Comparison of ENCODE assay signal across 31 cellular contexts in the genomic region with DNA sequence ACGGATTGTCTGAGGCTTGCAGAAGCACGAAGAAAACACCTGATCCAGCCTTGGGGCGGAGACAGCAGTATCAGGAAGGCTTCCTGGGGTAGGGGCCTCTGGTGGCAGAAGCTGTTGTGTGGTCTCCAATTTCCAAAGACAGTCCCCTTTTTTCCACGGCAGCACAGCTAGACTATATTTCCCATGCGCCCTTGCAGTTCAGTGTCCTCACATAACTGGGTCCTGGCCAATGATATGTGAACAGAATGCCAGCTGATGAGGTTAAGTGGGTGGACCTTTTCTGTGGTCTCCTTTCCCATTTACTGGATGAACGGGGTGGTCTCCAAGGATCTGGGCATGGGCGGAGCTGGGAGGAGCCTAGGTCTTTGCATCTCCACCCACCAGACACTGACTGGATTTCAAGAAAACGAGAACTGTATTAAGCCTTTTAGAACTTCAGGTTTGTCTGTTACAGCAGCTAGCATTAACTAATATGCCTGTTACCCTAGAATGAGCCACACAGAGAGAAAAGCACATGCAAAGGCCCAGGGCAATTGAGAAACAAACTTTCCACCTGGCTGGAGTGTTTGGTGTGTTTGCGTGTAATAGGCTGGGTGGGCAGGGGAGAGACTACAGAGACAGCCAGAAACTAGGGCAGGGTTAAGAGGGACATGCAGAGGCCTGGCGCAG. TPM values are rescaled to one million over a fixed set of nuclear protein-coding genes. Genes with fewer than 3 reads are reported as not detected.
"Had no signal": no experiment of that assay in that cellular context is flagged by ENCODE, and none has a peak within 500 bp of the region (broad histone marks: within the 10 kb centered on the region; RNA-seq: fewer than 3 reads in every experiment).

No MANE protein-coding gene starts in this region.

- H3K4me3 Mint-ChIP-seq: activated naive CD8-positive, alpha-beta T cell treated with anti-CD3 and anti-CD28 coated beads, Interleukin-2, amount 10 ng/mL, durations not matched to agents 7 days and 5 days; activated T-cell treated with anti-CD3 and anti-CD28 coated beads, Interleukin-2, amount 50 U/mL, for 4 hours; effector memory CD8-positive, alpha-beta T cell; mesothelial cell of epicardium; naive thymus-derived CD8-positive, alpha-beta T cell; neural progenitor cell; stimulated activated naive CD8-positive, alpha-beta T cell treated with anti-CD3 and anti-CD28 coated beads, Interleukin-15, Interleukin-2, amounts not matched to agents 100 ng/mL and 50 ng/mL, for 24 hours had no signal

- H3K9ac ChIP-seq: neural progenitor cell had no signal

- H3K27me3 ChIP-seq: colonic mucosa, dorsolateral prefrontal cortex, gastrocnemius medialis, neural progenitor cell, suprapubic skin, tibial nerve had no signal

- H3K9me3 ChIP-seq: colonic mucosa, esophagus muscularis mucosa, gastrocnemius medialis, left lung, suprapubic skin, tibial nerve had no signal

- H3K27ac Mint-ChIP-seq: activated naive CD8-positive, alpha-beta T cell treated with anti-CD3 and anti-CD28 coated beads, Interleukin-2, amount 10 ng/mL, durations not matched to agents 7 days and 5 days; activated T-helper 2 cell treated with anti-CD3 and anti-CD28 coated beads, Interferon-gamma antibody, Interleukin-2, Interleukin-4, amounts not matched to agents 10 μg/mL and 5 μg/mL and 100 μg/mL, durations not matched to agents 14 hours and 24 hours and 36 hours; effector memory CD8-positive, alpha-beta T cell; mesothelial cell of epicardium; neural progenitor cell; stimulated activated naive CD8-positive, alpha-beta T cell treated with anti-CD3 and anti-CD28 coated beads, Interleukin-15, Interleukin-2, amounts not matched to agents 100 ng/mL and 50 ng/mL, for 24 hours had no signal

- DNase-seq: activated CD4-positive, alpha-beta T cell treated with anti-CD3 and anti-CD28 coated beads for 4 hours; activated CD4-positive, alpha-beta T cell treated with anti-CD3 and anti-CD28 coated beads, Interleukin-2, amount 50 U/mL, for 48 hours; activated CD4-positive, CD25-positive, alpha-beta regulatory T cell; activated CD8-positive, alpha-beta memory T cell treated with anti-CD3 and anti-CD28 coated beads, Interleukin-2, amount 50 U/mL, for 48 hours; activated naive CD4-positive, alpha-beta T cell; activated naive CD8-positive, alpha-beta T cell treated with anti-CD3 and anti-CD28 coated beads, Interleukin-2, amount 10 ng/mL, durations not matched to agents 7 days and 5 days; activated T-cell treated with anti-CD3 and anti-CD28 coated beads, Interleukin-2, amount 50 U/mL, for 4 hours; amygdala; colonic mucosa; dorsolateral prefrontal cortex; effector memory CD8-positive, alpha-beta T cell; gastrocnemius medialis; hypothalamus; naive thymus-derived CD8-positive, alpha-beta T cell; stimulated activated CD4-positive, alpha-beta T cell treated with anti-CD3 and anti-CD28 coated beads, Interleukin-12 subunit alpha, Interleukin-12 subunit beta, amount 100 ng/mL, for 4 hours; stimulated activated CD4-positive, alpha-beta T cell treated with anti-CD3 and anti-CD28 coated beads, Interleukin-4, amount 100 ng/mL, for 4 hours; T-helper 9 cell had no signal

- ATAC-seq: activated T-cell treated with anti-CD3 and anti-CD28 coated beads, Interleukin-2, amount 50 U/mL, for 4 hours; effector memory CD8-positive, alpha-beta T cell; gastrocnemius medialis; left lung; naive thymus-derived CD8-positive, alpha-beta T cell had no signal

- H3K36me3 ChIP-seq: colonic mucosa, esophagus muscularis mucosa, gastrocnemius medialis, left lung, neural progenitor cell, suprapubic skin had no signal

- H3K36me3 Mint-ChIP-seq: activated naive CD8-positive, alpha-beta T cell treated with anti-CD3 and anti-CD28 coated beads, Interleukin-2, amount 10 ng/mL, durations not matched to agents 7 days and 5 days; mesothelial cell of epicardium; naive thymus-derived CD8-positive, alpha-beta T cell; neural progenitor cell had no signal

- H2AFZ ChIP-seq: neural progenitor cell had no signal

- H3K27ac ChIP-seq: colonic mucosa, esophagus muscularis mucosa, gastrocnemius medialis, left lung, neural progenitor cell, suprapubic skin, tibial nerve had no signal

- H3K4me1 Mint-ChIP-seq: activated naive CD8-positive, alpha-beta T cell treated with anti-CD3 and anti-CD28 coated beads, Interleukin-2, amount 10 ng/mL, durations not matched to agents 7 days and 5 days; mesothelial cell of epicardium had no signal

- H3K27me3 Mint-ChIP-seq: progenitor cell of endocrine pancreas; stimulated activated naive CD8-positive, alpha-beta T cell treated with anti-CD3 and anti-CD28 coated beads, Interleukin-15, Interleukin-2, amounts not matched to agents 100 ng/mL and 50 ng/mL, for 24 hours had no signal

- H3K4me2 ChIP-seq: neural progenitor cell had no signal

- H3K4me3 ChIP-seq: colonic mucosa, dorsolateral prefrontal cortex, esophagus muscularis mucosa, gastrocnemius medialis, left lung, lung, neural progenitor cell, suprapubic skin, tibial nerve had no signal

- H3K4me1 ChIP-seq: colonic mucosa, esophagus muscularis mucosa, gastrocnemius medialis, neural progenitor cell, suprapubic skin had no signal

RNA-seq across cellular contexts. Expression of gene GAL3ST1, which starts 6.2 kb away (rescaled TPM):
- total RNA-seq: activated CD8-positive, alpha-beta memory T cell treated with anti-CD3 and anti-CD28 coated beads for 36 hours; activated T-helper 2 cell treated with anti-CD3 and anti-CD28 coated beads, Interferon-gamma antibody, Interleukin-2, Interleukin-4, amounts not matched to agents 10 μg/mL and 5 μg/mL and 100 μg/mL, durations not matched to agents 14 hours and 24 hours and 36 hours had no signal
- polyA plus RNA-seq: keratinocyte had no signal

RNA-seq across cellular contexts. Expression of gene SEC14L6, which starts 21.7 kb away (rescaled TPM):
- total RNA-seq: activated CD8-positive, alpha-beta memory T cell treated with anti-CD3 and anti-CD28 coated beads for 36 hours; activated T-cell treated with anti-CD3 and anti-CD28 coated beads, Interleukin-2, amount 50 U/mL, for 4 hours; activated T-helper 2 cell treated with anti-CD3 and anti-CD28 coated beads, Interferon-gamma antibody, Interleukin-2, Interleukin-4, amounts not matched to agents 10 μg/mL and 5 μg/mL and 100 μg/mL, durations not matched to agents 14 hours and 24 hours and 36 hours; bronchial epithelial cell; colonic mucosa; gastrocnemius medialis; naive thymus-derived CD8-positive, alpha-beta T cell; skeletal muscle tissue had no signal
- polyA plus RNA-seq: keratinocyte; naive thymus-derived CD8-positive, alpha-beta T cell had no signal
